Comparison of ENCODE assay signal across 12 cellular contexts in genomic region chr1:198696211-198696610, GRCh38. TPM values are rescaled to one million over a fixed set of nuclear protein-coding genes. Genes with fewer than 3 reads are reported as not detected.
DNase-seq lines count a peak whose midpoint lies in the region; ATAC-seq and TF ChIP-seq lines count a peak whose summit lies in the region.
"Had no signal": no experiment of that assay in that cellular context is flagged by ENCODE, and none has a peak within 500 bp of the region (broad histone marks: within the 10 kb centered on the region; RNA-seq: fewer than 3 reads in every experiment).

No MANE protein-coding gene starts in this region.

- DNase-seq in activated CD4-positive, alpha-beta T cell treated with anti-CD3 and anti-CD28 coated beads, Interleukin-2, amount 10 ng/mL, durations not matched to agents 7 days and 5 days = no peak
- DNase-seq in activated CD4-positive, alpha-beta T cell treated with anti-CD3 and anti-CD28 coated beads, Interleukin-2, amount 50 U/mL, for 4 hours = no peak
- DNase-seq in NOMO-1 treated with DMSO at 0.1 percent for 48 hours (lab: John Stamatoyannopoulos, UW; ENCODE audit: unreplicated experiment) = peak; percentile 65
- DNase-seq in natural killer cell = no peak
- no peak for DNase-seq in NCI-H2227 (lab: John Stamatoyannopoulos, UW; ENCODE audit: unreplicated experiment)
- DNase-seq: H7; NCI-H1436 treated with DMSO at 0.1 percent for 48 hours; stimulated activated naive CD4-positive, alpha-beta T cell had no signal

- H3K4me1 Mint-ChIP-seq in activated CD4-positive, alpha-beta T cell treated with anti-CD3 and anti-CD28 coated beads, Interleukin-2, amount 10 ng/mL, durations not matched to agents 7 days and 5 days = peaks cover 75% of the 10 kb centered on the region
- peaks cover 59 to 78% of the 10 kb centered on the region in 2 donors for H3K4me1 Mint-ChIP-seq in natural killer cell

- no peak overlapping the region for H3K4me3 Mint-ChIP-seq in activated CD4-positive, alpha-beta T cell treated with anti-CD3 and anti-CD28 coated beads, Interleukin-2, amount 10 ng/mL, durations not matched to agents 7 days and 5 days
- H3K4me3 Mint-ChIP-seq in natural killer cell = peak overlapping the region; percentile 75
- H3K4me3 Mint-ChIP-seq: nephron had no signal

- TF ChIP-seq CTCF in natural killer cell (IDR thresholded peaks at IDR 0.05) = no peak

- POLR2A ChIA-PET in activated CD4-positive, alpha-beta T cell treated with anti-CD3 and anti-CD28 coated beads, Interleukin-2, amount 10 ng/mL, durations not matched to agents 7 days and 5 days (lab: Charles Lee) = interaction anchor here (0.7 kb wide), 1 partner anchor 14 kb away, joined by 3 read pairs; no protein-coding TSS in a partner anchor

- H3K27ac Mint-ChIP-seq in activated CD4-positive, alpha-beta T cell treated with anti-CD3 and anti-CD28 coated beads, Interleukin-2, amount 10 ng/mL, durations not matched to agents 7 days and 5 days = peak overlapping the region; percentile 47
- H3K27ac Mint-ChIP-seq in natural killer cell = peak overlapping the region; percentile 61 to 88
- H3K27ac Mint-ChIP-seq: nephron had no signal

- CTCF ChIA-PET in activated CD4-positive, alpha-beta T cell treated with anti-CD3 and anti-CD28 coated beads, Interleukin-2, amount 10 ng/mL, durations not matched to agents 7 days and 5 days (lab: Charles Lee) = interaction anchor here (1.3 kb wide), 1 partner anchor 10 kb away, joined by 3 read pairs; no protein-coding TSS in a partner anchor

- H3K27me3 Mint-ChIP-seq in activated CD4-positive, alpha-beta T cell treated with anti-CD3 and anti-CD28 coated beads, Interleukin-2, amount 10 ng/mL, durations not matched to agents 7 days and 5 days = no peaks in the 10 kb centered on the region
- H3K27me3 Mint-ChIP-seq in natural killer cell (ENCODE audit: low read depth in 2 of 2) = no peaks in the 10 kb centered on the region

- intact Hi-C loops in natural killer cell (cut with micrococcal nuclease) = no loop called here

- peaks cover 79% of the 10 kb centered on the region for H3K36me3 Mint-ChIP-seq in activated CD4-positive, alpha-beta T cell treated with anti-CD3 and anti-CD28 coated beads, Interleukin-2, amount 10 ng/mL, durations not matched to agents 7 days and 5 days (ENCODE audit: low read depth)
- peaks cover 58% of the 10 kb centered on the region for H3K36me3 Mint-ChIP-seq in natural killer cell

- peak; percentile 52 for ATAC-seq in GM21825 (IDR thresholded peaks at IDR 0.05; ENCODE audit: unreplicated experiment)
- ATAC-seq in natural killer cell = peak in 2 of 3 donors; percentile 4 to 32
- no peak for ATAC-seq in GM19467 (IDR thresholded peaks at IDR 0.05; ENCODE audit: unreplicated experiment)
- ATAC-seq in HG03095 (IDR thresholded peaks at IDR 0.05; ENCODE audit: unreplicated experiment) = no peak

- H3K9me3 Mint-ChIP-seq in activated CD4-positive, alpha-beta T cell treated with anti-CD3 and anti-CD28 coated beads, Interleukin-2, amount 10 ng/mL, durations not matched to agents 7 days and 5 days = peaks cover 2% of the 10 kb centered on the region
- no peaks in the 10 kb centered on the region for H3K9me3 Mint-ChIP-seq in natural killer cell
- H3K9me3 Mint-ChIP-seq: nephron had no signal

RNA-seq across cellular contexts. Expression of gene PTPRC, which starts 57.4 kb away (rescaled TPM):
- total RNA-seq in activated CD4-positive, alpha-beta T cell treated with anti-CD3 and anti-CD28 coated beads, Interleukin-2, amount 10 ng/mL, durations not matched to agents 7 days and 5 days = 100 to 1,000 TPM; 700 to 862 TPM
- total RNA-seq in natural killer cell = 1,000 to 10,000 TPM; 1,142 to 1,334 (median 1,200) TPM
- total RNA-seq: H7 had no signal

Comparison
In these comparisons a context has a peak if more than half of its experiments do, and no peak if none do; other contexts are left out.
1. ATAC-seq: peak in GM21825 (single experiment) and natural killer cell (2 of 3); none in GM19467 (single experiment) and HG03095 (single experiment).